In genomic region chr2:60429681-60430080, GRCh38 we compare ENCODE assay signal across 1 cellular context.
TF ChIP-seq lines count a peak whose summit lies in the region.

No MANE protein-coding gene starts in this region.

TF ChIP-seq in HepG2, 621 proteins besides CTCF, POLR2A, EP300 and RAD21:
- TF ChIP-seq ZBTB10 (CRISPR knock-in tag; IDR thresholded peaks at IDR 0.05; ENCODE audit: borderline replicate concordance) = no peak
- TF ChIP-seq JUN (CRISPR knock-in tag; IDR thresholded peaks at IDR 0.05) = no peak
- TF ChIP-seq ARID3A (IDR thresholded peaks at IDR 0.05; ENCODE audit: low read depth, low read length) = no peak
- no peak for TF ChIP-seq ARNTL (CRISPR knock-in tag; IDR thresholded peaks at IDR 0.05)
- no peak for TF ChIP-seq FOXA3 (CRISPR knock-in tag; IDR thresholded peaks at IDR 0.05)
- no peak for TF ChIP-seq ZNF83 (CRISPR knock-in tag; IDR thresholded peaks at IDR 0.05; ENCODE audit: borderline replicate concordance)
- no peak for TF ChIP-seq CEBPB (IDR thresholded peaks at IDR 0.05; ENCODE audit: borderline replicate concordance, low read depth, low read length)
